8 cellular contexts compared by ENCODE assay signal in the genomic region with DNA sequence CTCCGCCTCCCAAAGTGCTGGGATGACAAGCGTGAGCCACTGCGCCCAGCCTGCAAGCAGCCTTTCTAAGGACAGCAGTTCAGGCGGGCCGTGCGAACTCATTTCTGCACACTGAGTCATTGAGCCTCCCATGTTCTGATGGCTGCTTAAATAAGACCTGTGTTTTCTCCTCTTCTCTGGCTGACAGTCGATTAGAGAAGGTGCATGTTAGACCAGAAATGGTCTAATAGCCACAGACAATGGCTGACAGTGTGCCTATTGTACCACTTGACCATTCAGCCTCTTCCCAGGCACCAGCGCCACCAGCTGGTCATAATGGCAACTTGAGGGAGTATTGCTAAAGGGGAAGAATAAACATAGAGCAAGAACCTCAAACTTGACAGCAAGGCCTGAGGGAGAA. TPM values are rescaled to one million over a fixed set of nuclear protein-coding genes. Genes with fewer than 3 reads are reported as not detected.
DNase-seq lines count a peak whose midpoint lies in the region; ATAC-seq and TF ChIP-seq lines count a peak whose summit lies in the region.

No MANE protein-coding gene starts in this region.

- H3F3A ChIP-seq in PC-3 (ENCODE audit: low read length, unreplicated experiment), result no peaks in the 10 kb centered on the region

- no peak overlapping the region for H3K9ac ChIP-seq in PC-3 (ENCODE audit: low read length)
- H3K9ac ChIP-seq in colonic mucosa (ENCODE audit: low read depth in 2 of 2, low read length in 2 of 2), result no peak overlapping the region

- no peaks in the 10 kb centered on the region for H3K9me2 ChIP-seq in PC-3 (replicated peaks; ENCODE audit: low read length)

- no peaks in the 10 kb centered on the region for H3K79me2 ChIP-seq in PC-3 (ENCODE audit: low read length)

- H3K4me1 ChIP-seq in PC-3 (ENCODE audit: insufficient read depth, low read length), result peaks cover 10% of the 10 kb centered on the region
- H3K4me1 ChIP-seq in colonic mucosa, result no peaks in the 10 kb centered on the region

- no peak overlapping the region for H2AFZ ChIP-seq in PC-3 (ENCODE audit: low read length)

- CTCF ChIA-PET in PC-3 (lab: Charles Lee), result no interaction called here

- BruUV-seq in PC-3 (replicated peaks; lab: Mats Ljungman, UMichigan), result no TSS peak

- H3K4me2 ChIP-seq in PC-3 (ENCODE audit: low read length), result no peak overlapping the region

- peak; percentile 69 for TF ChIP-seq CTCF in PC-3 (conservative IDR thresholded peaks at IDR 0.05; ENCODE audit: low read depth, low read length)
- no peak for TF ChIP-seq CTCF in colonic mucosa (IDR thresholded peaks at IDR 0.05)

- ATAC-seq in HG02885 (IDR thresholded peaks at IDR 0.05; ENCODE audit: poor library complexity, unreplicated experiment) (peak; percentile 58), PC-3 (peak; percentile 12; the same call in 1 of the 2 replicates), HG03460 (IDR thresholded peaks at IDR 0.05; ENCODE audit: unreplicated experiment) (no peak), HG03280 (IDR thresholded peaks at IDR 0.05; ENCODE audit: unreplicated experiment) (no peak)

- H4K20me1 ChIP-seq in PC-3 (ENCODE audit: low read length), result no peaks in the 10 kb centered on the region

- H3K4me3 ChIP-seq in PC-3 (ENCODE audit: low read length) (no peak overlapping the region), colonic mucosa (no peak overlapping the region)

- H3K27ac ChIP-seq in PC-3 (ENCODE audit: low read length), result no peak overlapping the region
- no peak overlapping the region for H3K27ac ChIP-seq in colonic mucosa

- peak; percentile 18 for DNase-seq in NCI-H510A treated with DMSO at 0.1 percent for 48 hours (lab: John Stamatoyannopoulos, UW)
- no peak for DNase-seq in NCI-H510A (lab: John Stamatoyannopoulos, UW)
- DNase-seq in PC-3, result peak; percentile 60
- DNase-seq in colonic mucosa, result peak; percentile 48
- peak; percentile 89 for DNase-seq in medulla oblongata (ENCODE audit: extremely low spot score)

- intact Hi-C loops in PC-3 (cut with micrococcal nuclease), result no loop called here
- intact Hi-C loops in colonic mucosa (cut with DNase I), result loop anchor here (5.0 kb wide), 1 partner anchor 1114 kb away; no protein-coding TSS in a partner anchor

- peaks cover 14% of the 10 kb centered on the region; the same call in 1 of the 2 replicates for H3K27me3 ChIP-seq in PC-3 (ENCODE audit: low read length)
- H3K27me3 ChIP-seq in colonic mucosa, result no peaks in the 10 kb centered on the region

- POLR2A ChIA-PET in PC-3 (lab: Charles Lee; ENCODE audit: unreplicated experiment), result no interaction called here

- H3K9me3 ChIP-seq in PC-3 (ENCODE audit: low read length), result no peaks in the 10 kb centered on the region
- no peaks in the 10 kb centered on the region for H3K9me3 ChIP-seq in colonic mucosa

- no peaks in the 10 kb centered on the region for H3K36me3 ChIP-seq in PC-3 (ENCODE audit: low read depth, low read length)
- H3K36me3 ChIP-seq in colonic mucosa, result no peaks in the 10 kb centered on the region

RNA-seq across cellular contexts. Expression of a gene that starts 6.2 kb away (rescaled TPM):
- total RNA-seq in PC-3 (2014; rRNA removed) (not detected in 2 replicates), colonic mucosa (not detected)

RNA-seq across cellular contexts. Expression of a gene that starts 7.0 kb away (rescaled TPM):
- total RNA-seq in PC-3 (2014; rRNA removed) (not detected in 2 replicates), colonic mucosa (not detected)

RNA-seq across cellular contexts. Expression of a gene that starts 25.2 kb away (rescaled TPM):
- total RNA-seq in PC-3 (2014; rRNA removed) (5.0 and 7.8 TPM in 2 replicates), colonic mucosa (1 to 10 TPM; 7.5 to 8.4 TPM)

RNA-seq across cellular contexts. Expression of a gene that starts 44.4 kb away (rescaled TPM):
- total RNA-seq in PC-3 (2014; rRNA removed), result not detected in 2 replicates
- not detected for total RNA-seq in colonic mucosa

Comparison
In these comparisons a context has a peak if more than half of its experiments do, and no peak if none do; other contexts are left out.
1. ATAC-seq: peak in HG02885 (single experiment) and PC-3 (single experiment); none in HG03460 (single experiment) and HG03280 (single experiment).